8 cellular contexts compared by ENCODE assay signal in genomic region chr1:19485362-19486187, GRCh38. TPM values are rescaled to one million over a fixed set of nuclear protein-coding genes. Genes with fewer than 3 reads are reported as not detected.
DNase-seq lines count a peak whose midpoint lies in the region; TF ChIP-seq lines count a peak whose summit lies in the region.

TSS of gene CAPZB (minus strand) at chr1:19485539. CDS start at chr1:19485438, 101 bp downstream.

- no peak for TF ChIP-seq EP300 in stomach (IDR thresholded peaks at IDR 0.05)

- H3K4me3 ChIP-seq in SJCRH30 (peak within 1 kb of the TSS; percentile 100), fibroblast of villous mesenchyme (ENCODE audit: low read depth, low read length) (peak within 1 kb of the TSS; percentile 95), stomach (peak within 1 kb of the TSS; percentile 75 to 99 (median 92))

- no peaks in the 10 kb centered on the region for H3K36me3 Mint-ChIP-seq in neural crest cell (ENCODE audit: low read depth)

- no peaks in the 10 kb centered on the region for H3K9me3 Mint-ChIP-seq in neural crest cell

- H3K27me3 ChIP-seq in SJCRH30 (no peaks in the 10 kb centered on the region), stomach (no peaks in the 10 kb centered on the region)

- peaks cover 9% of the 10 kb centered on the region; the same call in 1 of the 2 replicates for H3K4me1 ChIP-seq in SJCRH30
- H3K4me1 ChIP-seq in stomach, result peaks cover 42 to 69% (median 60%) of the 10 kb centered on the region in 4 donors

- no peak for TF ChIP-seq CTCF in fibroblast of villous mesenchyme (IDR thresholded peaks at IDR 0.05; ENCODE audit: insufficient read depth, low read depth, low read length)
- no peak for TF ChIP-seq CTCF in neural crest cell (conservative IDR thresholded peaks at IDR 0.05)
- no peak for TF ChIP-seq CTCF in stomach (IDR thresholded peaks at IDR 0.05)

- WGBS in stomach, 5 donors, result 0 to 1% (median 1%) methylated on average over 17 to 101 of the region's 106 CpGs

- H3K36me3 ChIP-seq in SJCRH30, result peaks cover 2% of the 10 kb centered on the region; the same call in 1 of the 2 replicates
- peaks cover 0 to 16% (median 4%) of the 10 kb centered on the region in 4 donors for H3K36me3 ChIP-seq in stomach

- peak within 1 kb of the TSS; percentile 71 for H3K27ac ChIP-seq in SJCRH30
- peak within 1 kb of the TSS; percentile 98 to 100 (median 100) for H3K27ac ChIP-seq in stomach

- no peaks in the 10 kb centered on the region for H3K9me3 ChIP-seq in SJCRH30 (replicated peaks)
- H3K9me3 ChIP-seq in stomach, result no peaks in the 10 kb centered on the region

- peak within 1 kb of the TSS; percentile 75 for H3K27ac Mint-ChIP-seq in neural crest cell (ENCODE audit: unreplicated experiment)

- intact Hi-C loops in stomach (cut with DNase I; ENCODE audit: low total_unique reads), result no loop called here

- DNase-seq in EL, result peak; percentile 92
- peak; percentile 88 for DNase-seq in GOT3 (lab: John Stamatoyannopoulos, UW)
- peak; percentile 87 for DNase-seq in LHCN-M2 (ENCODE audit: low read depth)
- peak; percentile 93 for DNase-seq in SJCRH30
- peak; percentile 96 for DNase-seq in activated gamma-delta T cell treated with Interleukin-2 at 50 U/mL for 16 hours
- DNase-seq in fibroblast of villous mesenchyme (ENCODE audit: low read depth), result peak; percentile 90
- peak; percentile 84 for DNase-seq in neural crest cell (ENCODE audit: low read depth, low spot score)
- peak; percentile 95 for DNase-seq in stomach

- H3K4me3 Mint-ChIP-seq in neural crest cell, result peak within 1 kb of the TSS; percentile 97

- H3K4me1 Mint-ChIP-seq in neural crest cell, result peaks cover 35% of the 10 kb centered on the region

- TF ChIP-seq POLR2A in stomach (IDR thresholded peaks at IDR 0.05), result peak in 1 of 4 donors; percentile 64

- no peaks in the 10 kb centered on the region for H3K27me3 Mint-ChIP-seq in neural crest cell (ENCODE audit: low read depth)

RNA-seq across cellular contexts. Expression of gene CAPZB, which starts in this region (rescaled TPM):
- total RNA-seq in LHCN-M2 (2014; rRNA removed) (97.1 and 134 TPM in 2 replicates), fibroblast of villous mesenchyme (173 and 183 TPM in 2 replicates), neural crest cell (256 and 257 TPM in 2 replicates), stomach (100 to 1,000 TPM in 3 of 5 donors, 10 to 100 TPM in 2; 84.9 to 246 (median 112) TPM)
- 454 TPM for polyA plus RNA-seq in LHCN-M2 (2012)
- 81.9 and 99.7 TPM in 2 replicates for total RNA-seq in SJCRH30 (2014; rRNA removed; shearing (Covaris generic))
- polyA plus RNA-seq in stomach, result 100 to 1,000 TPM; 188 to 345 (median 256) TPM

Comparison
In these comparisons a context has a peak if more than half of its experiments do, and no peak if none do; other contexts are left out.
1. Peak in every context shown above with its lines: DNase-seq, H3K4me3 ChIP-seq and H3K27ac ChIP-seq.